In the genomic region with DNA sequence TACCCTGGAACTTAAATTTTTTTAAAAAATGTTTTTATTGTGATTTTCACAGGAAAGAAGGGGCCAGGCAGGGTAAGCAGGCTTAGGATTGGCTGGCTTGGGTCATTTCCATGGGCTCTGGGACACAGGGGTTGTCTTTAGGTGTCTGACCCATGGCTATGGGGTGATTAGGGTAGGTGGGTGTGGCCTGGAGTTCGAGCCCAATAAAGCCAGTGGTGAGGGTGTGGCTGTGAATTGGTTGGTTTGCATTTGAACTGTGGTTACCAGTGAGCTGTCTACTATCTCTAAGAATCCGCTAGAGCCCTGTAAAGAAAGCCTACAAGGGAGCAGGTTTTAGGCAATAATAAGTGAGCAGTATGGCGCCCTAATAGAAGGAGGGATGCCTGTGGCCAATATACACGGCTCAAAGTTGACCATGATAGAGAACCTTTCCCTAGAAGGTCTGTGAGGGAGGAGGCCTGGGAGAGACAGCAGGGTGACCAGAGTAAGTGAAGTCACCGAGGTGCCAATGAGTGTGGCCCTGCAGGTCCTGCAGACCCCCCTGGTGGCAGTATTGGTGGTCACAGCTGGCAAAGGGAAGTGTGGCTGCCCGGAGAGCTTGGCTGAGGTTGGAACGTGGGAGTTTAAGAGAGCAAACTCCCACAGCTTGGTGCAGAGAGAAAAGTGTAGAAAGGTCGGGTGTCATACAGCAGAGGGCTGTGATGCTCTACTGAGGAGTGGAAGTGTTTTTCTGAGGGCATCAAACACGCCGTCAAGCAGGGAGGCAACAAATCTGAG, we compare ENCODE assay signal across 1 cellular context.
TF ChIP-seq lines count a peak whose summit lies in the region.

No MANE protein-coding gene starts in this region.

TF ChIP-seq in GM23338, 12 proteins besides CTCF, POLR2A, EP300 and RAD21 (continued from another document):
- no peak for TF ChIP-seq ETS1 (IDR thresholded peaks at IDR 0.05)
